1 cellular context compared by ENCODE assay signal in the genomic region with DNA sequence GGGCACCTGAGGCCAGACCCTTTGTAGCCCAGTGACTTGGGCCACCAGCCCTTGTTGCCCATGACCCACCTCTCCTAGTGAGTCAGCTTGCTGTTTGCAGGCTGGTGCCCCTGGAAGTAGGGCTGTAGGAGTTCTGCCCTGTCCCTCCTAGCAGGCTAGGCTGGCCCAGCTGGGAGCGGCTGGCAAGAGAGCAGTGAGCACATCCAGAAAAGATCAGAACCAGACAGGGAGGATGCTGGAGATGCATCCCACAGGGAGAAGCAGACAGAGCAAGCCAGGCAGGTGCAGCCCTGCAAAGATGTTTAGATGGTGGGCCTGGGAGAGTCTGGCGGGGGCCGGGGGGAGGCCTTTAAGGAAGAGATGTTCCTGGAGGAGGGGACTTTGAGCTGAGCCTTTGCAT.
TF ChIP-seq lines count a peak whose summit lies in the region.

No MANE protein-coding gene starts in this region.

TF ChIP-seq in A549, 52 proteins besides CTCF, POLR2A, EP300 and RAD21:
- TF ChIP-seq ZSCAN20 (CRISPR knock-in tag; IDR thresholded peaks at IDR 0.05), result no peak
- no peak for TF ChIP-seq ZNF302 (CRISPR knock-in tag; IDR thresholded peaks at IDR 0.05)
- TF ChIP-seq, protein P1, sequence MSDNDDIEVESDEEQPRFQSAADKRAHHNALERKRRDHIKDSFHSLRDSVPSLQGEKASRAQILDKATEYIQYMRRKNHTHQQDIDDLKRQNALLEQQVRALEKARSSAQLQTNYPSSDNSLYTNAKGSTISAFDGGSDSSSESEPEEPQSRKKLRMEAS (IDR thresholded peaks at IDR 0.05), result no peak
- TF ChIP-seq CEBPB (IDR thresholded peaks at IDR 0.05), result no peak
- TF ChIP-seq MYC (IDR thresholded peaks at IDR 0.05; ENCODE audit: borderline replicate concordance, low read length), result no peak
- TF ChIP-seq MAZ (IDR thresholded peaks at IDR 0.05; ENCODE audit: borderline replicate concordance, low read depth, low read length), result no peak
- TF ChIP-seq EHMT2 (IDR thresholded peaks at IDR 0.05; ENCODE audit: low read depth), result no peak
- no peak for TF ChIP-seq RCOR1 (IDR thresholded peaks at IDR 0.05; ENCODE audit: low read depth, low read length)
- no peak for TF ChIP-seq CBX8 (IDR thresholded peaks at IDR 0.05)
- TF ChIP-seq, protein P2, sequence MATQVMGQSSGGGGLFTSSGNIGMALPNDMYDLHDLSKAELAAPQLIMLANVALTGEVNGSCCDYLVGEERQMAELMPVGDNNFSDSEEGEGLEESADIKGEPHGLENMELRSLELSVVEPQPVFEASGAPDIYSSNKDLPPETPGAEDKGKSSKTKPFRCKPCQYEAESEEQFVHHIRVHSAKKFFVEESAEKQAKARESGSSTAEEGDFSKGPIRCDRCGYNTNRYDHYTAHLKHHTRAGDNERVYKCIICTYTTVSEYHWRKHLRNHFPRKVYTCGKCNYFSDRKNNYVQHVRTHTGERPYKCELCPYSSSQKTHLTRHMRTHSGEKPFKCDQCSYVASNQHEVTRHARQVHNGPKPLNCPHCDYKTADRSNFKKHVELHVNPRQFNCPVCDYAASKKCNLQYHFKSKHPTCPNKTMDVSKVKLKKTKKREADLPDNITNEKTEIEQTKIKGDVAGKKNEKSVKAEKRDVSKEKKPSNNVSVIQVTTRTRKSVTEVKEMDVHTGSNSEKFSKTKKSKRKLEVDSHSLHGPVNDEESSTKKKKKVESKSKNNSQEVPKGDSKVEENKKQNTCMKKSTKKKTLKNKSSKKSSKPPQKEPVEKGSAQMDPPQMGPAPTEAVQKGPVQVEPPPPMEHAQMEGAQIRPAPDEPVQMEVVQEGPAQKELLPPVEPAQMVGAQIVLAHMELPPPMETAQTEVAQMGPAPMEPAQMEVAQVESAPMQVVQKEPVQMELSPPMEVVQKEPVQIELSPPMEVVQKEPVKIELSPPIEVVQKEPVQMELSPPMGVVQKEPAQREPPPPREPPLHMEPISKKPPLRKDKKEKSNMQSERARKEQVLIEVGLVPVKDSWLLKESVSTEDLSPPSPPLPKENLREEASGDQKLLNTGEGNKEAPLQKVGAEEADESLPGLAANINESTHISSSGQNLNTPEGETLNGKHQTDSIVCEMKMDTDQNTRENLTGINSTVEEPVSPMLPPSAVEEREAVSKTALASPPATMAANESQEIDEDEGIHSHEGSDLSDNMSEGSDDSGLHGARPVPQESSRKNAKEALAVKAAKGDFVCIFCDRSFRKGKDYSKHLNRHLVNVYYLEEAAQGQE (IDR thresholded peaks at IDR 0.05), result no peak
- TF ChIP-seq JUN (IDR thresholded peaks at IDR 0.05), result no peak
- TF ChIP-seq KDM1A (IDR thresholded peaks at IDR 0.05; ENCODE audit: low read depth), result no peak
- no peak for TF ChIP-seq NPAS2 (CRISPR knock-in tag; IDR thresholded peaks at IDR 0.05; ENCODE audit: borderline replicate concordance)
- TF ChIP-seq CHD2 (IDR thresholded peaks at IDR 0.05; ENCODE audit: low read length, partially characterized antibody), result no peak
- TF ChIP-seq GATA3 (IDR thresholded peaks at IDR 0.05; ENCODE audit: borderline replicate concordance), result no peak
